15 cellular contexts compared by ENCODE assay signal in genomic region chr10:8300925-8301707, GRCh38.
DNase-seq lines count a peak whose midpoint lies in the region; ATAC-seq and TF ChIP-seq lines count a peak whose summit lies in the region.
"Had no signal": no experiment of that assay in that cellular context is flagged by ENCODE, and none has a peak within 500 bp of the region (broad histone marks: within the 10 kb centered on the region; RNA-seq: fewer than 3 reads in every experiment).

No MANE protein-coding gene starts in this region.

- H3K18ac ChIP-seq in mesendoderm (ENCODE audit: low read length), result no peak overlapping the region

- no peak for TF ChIP-seq CTCF in BE2C (IDR thresholded peaks at IDR 0.05; ENCODE audit: low read depth, low read length)
- no peak for TF ChIP-seq CTCF in SK-N-SH (IDR thresholded peaks at IDR 0.05)
- no peak for TF ChIP-seq CTCF in foreskin keratinocyte (conservative IDR thresholded peaks at IDR 0.05)
- TF ChIP-seq CTCF in prostate gland (IDR thresholded peaks at IDR 0.05), result no peak

- H2BK120ac ChIP-seq in mesendoderm (ENCODE audit: low read depth, low read length), result no peak overlapping the region

- H3K79me2 ChIP-seq in SK-N-SH (ENCODE audit: insufficient read depth) (no peaks in the 10 kb centered on the region), mesendoderm (ENCODE audit: control insufficient read depth, insufficient read depth, low read length) (no peaks in the 10 kb centered on the region)

- H3K4me3 ChIP-seq in BE2C (ENCODE audit: low read depth, low read length) (peak overlapping the region; percentile 36), SK-N-SH (ENCODE audit: low read depth in 2 of 2, low read length in 1 of 2) (no peak overlapping the region), prostate gland (no peak overlapping the region), mesendoderm (ENCODE audit: low read length) (no peak overlapping the region)
- no peak overlapping the region for H3K4me3 ChIP-seq in CD8-positive, alpha-beta memory T cell (ENCODE audit: low read length)
- H3K4me3 ChIP-seq: HAP-1 had no signal

- H3K27me3 Mint-ChIP-seq in CD8-positive, alpha-beta memory T cell, result peaks cover 18 to 25% of the 10 kb centered on the region in 2 donors
- H3K27me3 Mint-ChIP-seq: CD4-positive, alpha-beta memory T cell had no signal

- TF ChIP-seq RAD21 in SK-N-SH (IDR thresholded peaks at IDR 0.05; ENCODE audit: low read length), result peak; percentile 28; the same call in 1 of the 2 replicates

- no peaks in the 10 kb centered on the region for H3K9me3 Mint-ChIP-seq in CD8-positive, alpha-beta memory T cell
- H3K9me3 Mint-ChIP-seq: CD4-positive, alpha-beta memory T cell had no signal

- H3K23ac ChIP-seq in mesendoderm (ENCODE audit: low read length), result no peak overlapping the region

- WGBS in SK-N-SH (ENCODE audit: low lambda C conversion rate), result 50% methylated on average over 6 of the region's 6 CpGs
- WGBS in prostate gland, result 48% methylated on average over 6 of the region's 6 CpGs
- no CpG with 5 or more reads among the region's 6 CpGs for whole genome bisulfite sequencing in mesendoderm (ENCODE audit: extremely low coverage, insufficient coverage, low lambda C conversion rate)

- H3K4ac ChIP-seq in mesendoderm (ENCODE audit: low read depth, low read length), result no peak overlapping the region

- intact Hi-C loops in prostate gland (cut with DNase I), result no loop called here

- no peaks in the 10 kb centered on the region for H3K36me3 ChIP-seq in BE2C
- H3K36me3 ChIP-seq in SK-N-SH (replicated peaks in 1 of 2; ENCODE audit: control insufficient read depth in 1 of 2, insufficient read depth in 2 of 2, low read length in 1 of 2), result no peaks in the 10 kb centered on the region
- H3K36me3 ChIP-seq in prostate gland, result no peaks in the 10 kb centered on the region
- H3K36me3 ChIP-seq in CD8-positive, alpha-beta memory T cell (ENCODE audit: insufficient read depth, low read length), result no peaks in the 10 kb centered on the region
- H3K36me3 ChIP-seq in mesendoderm (ENCODE audit: control insufficient read depth, insufficient read depth, low read length), result no peaks in the 10 kb centered on the region
- H3K36me3 ChIP-seq: HAP-1 had no signal

- peak; percentile 54 for ATAC-seq in foreskin keratinocyte

- no peaks in the 10 kb centered on the region for H3F3A ChIP-seq in SK-N-SH (replicated peaks; ENCODE audit: insufficient read depth)

- H3K9me3 ChIP-seq in BE2C, result no peaks in the 10 kb centered on the region
- H3K9me3 ChIP-seq in SK-N-SH, result no peaks in the 10 kb centered on the region
- H3K9me3 ChIP-seq in prostate gland, result no peaks in the 10 kb centered on the region
- no peaks in the 10 kb centered on the region for H3K9me3 ChIP-seq in CD8-positive, alpha-beta memory T cell (ENCODE audit: low read length)
- H3K9me3 ChIP-seq: HAP-1 had no signal

- H3K27me3 ChIP-seq in BE2C, result no peaks in the 10 kb centered on the region
- peaks cover 26% of the 10 kb centered on the region; the same call in 1 of the 2 replicates for H3K27me3 ChIP-seq in SK-N-SH (ENCODE audit: insufficient read depth)
- no peaks in the 10 kb centered on the region for H3K27me3 ChIP-seq in foreskin keratinocyte
- no peaks in the 10 kb centered on the region for H3K27me3 ChIP-seq in prostate gland (replicated peaks; ENCODE audit: insufficient read depth)
- no peaks in the 10 kb centered on the region for H3K27me3 ChIP-seq in CD8-positive, alpha-beta memory T cell (ENCODE audit: insufficient read depth, low read length, poor library complexity, severe bottlenecking)
- H3K27me3 ChIP-seq in mesendoderm (ENCODE audit: insufficient read depth, low read length, poor library complexity), result no peaks in the 10 kb centered on the region

- no peak overlapping the region for H2BK15ac ChIP-seq in mesendoderm (replicated peaks; ENCODE audit: low read depth)

- TF ChIP-seq POLR2A in prostate gland (IDR thresholded peaks at IDR 0.05), result no peak

- no peaks in the 10 kb centered on the region for H3K36me3 Mint-ChIP-seq in CD8-positive, alpha-beta memory T cell
- H3K36me3 Mint-ChIP-seq: CD4-positive, alpha-beta memory T cell had no signal

- H2BK5ac ChIP-seq in mesendoderm (ENCODE audit: low read length), result no peak overlapping the region

- H3K27ac Mint-ChIP-seq in CD8-positive, alpha-beta memory T cell, result no peak overlapping the region
- H3K27ac Mint-ChIP-seq: CD4-positive, alpha-beta memory T cell had no signal

- no peak overlapping the region for H4K8ac ChIP-seq in mesendoderm (ENCODE audit: low read depth, low read length)

- no peak overlapping the region for H3K4me3 Mint-ChIP-seq in CD8-positive, alpha-beta memory T cell
- H3K4me3 Mint-ChIP-seq: CD4-positive, alpha-beta memory T cell had no signal

- H4K5ac ChIP-seq in mesendoderm (ENCODE audit: low read length), result no peak overlapping the region

- DNase-seq in BE2C, result peak; percentile 51
- peak; percentile 51 for DNase-seq in SK-N-SH
- DNase-seq in foreskin keratinocyte, result peak; percentile 50 to 79
- DNase-seq in prostate gland (ENCODE audit: low spot score), result peak; percentile 25
- DNase-seq in activated T-cell treated with anti-CD3 and anti-CD28 coated beads, Interleukin-2, amount 50 U/mL, for 48 hours, result no peak
- DNase-seq in activated CD4-positive, alpha-beta T cell treated with anti-CD3 and anti-CD28 coated beads for 1 hour, result no peak
- no peak for DNase-seq in CD8-positive, alpha-beta memory T cell
- DNase-seq in mesendoderm, result no peak
- DNase-seq: 8988T; CD4-positive, alpha-beta memory T cell; COR-L47; DMS153; GF-D8 had no signal

- no peaks in the 10 kb centered on the region for H4K20me1 ChIP-seq in SK-N-SH (ENCODE audit: insufficient read depth)

- peaks cover 39% of the 10 kb centered on the region for H3K4me1 ChIP-seq in BE2C
- peaks cover 0 to 15% of the 10 kb centered on the region in 2 experiments; a peak in 2 of 4 replicates for H3K4me1 ChIP-seq in SK-N-SH (ENCODE audit: control insufficient read depth in 1 of 2, insufficient read depth in 2 of 2, low read depth in 1 of 2, low read length in 1 of 2)
- peaks cover 25% of the 10 kb centered on the region for H3K4me1 ChIP-seq in foreskin keratinocyte
- H3K4me1 ChIP-seq in prostate gland (replicated peaks), result no peaks in the 10 kb centered on the region
- no peaks in the 10 kb centered on the region for H3K4me1 ChIP-seq in CD8-positive, alpha-beta memory T cell (ENCODE audit: insufficient read depth, low read length)
- H3K4me1 ChIP-seq in mesendoderm (ENCODE audit: control insufficient read depth, low read depth, low read length), result no peaks in the 10 kb centered on the region

- H3K56ac ChIP-seq in mesendoderm (ENCODE audit: low read length), result no peak overlapping the region

- H3K9me2 ChIP-seq in SK-N-SH, result no peaks in the 10 kb centered on the region

- no peak overlapping the region for H2AFZ ChIP-seq in SK-N-SH (ENCODE audit: low read depth)

- POLR2A ChIA-PET in SK-N-SH (lab: Yijun Ruan, JAX), result interaction anchor here (1.2 kb wide), 1 partner anchor 31 kb away, joined by 3 read pairs; no protein-coding TSS in a partner anchor
- POLR2A ChIA-PET in CD8-positive, alpha-beta memory T cell (lab: Charles Lee), result no interaction called here

- H3K9ac ChIP-seq in SK-N-SH, result no peak overlapping the region
- H3K9ac ChIP-seq in mesendoderm (ENCODE audit: low read length), result no peak overlapping the region

- peak; percentile 6 to 88; a peak in 2 of 4 replicates for TF ChIP-seq EP300 in SK-N-SH (IDR thresholded peaks at IDR 0.05; ENCODE audit: borderline replicate concordance in 1 of 2, low read depth in 1 of 2, low read length in 1 of 2)

- peaks cover 0 to 7% (median 0%) of the 10 kb centered on the region in 3 donors for H3K4me1 Mint-ChIP-seq in CD8-positive, alpha-beta memory T cell

- H3K79me1 ChIP-seq in mesendoderm (ENCODE audit: low read length), result no peaks in the 10 kb centered on the region

- no peak overlapping the region for H2AK5ac ChIP-seq in mesendoderm (ENCODE audit: low read length)

- H3K27ac ChIP-seq in SK-N-SH (ENCODE audit: low read depth in 2 of 2, low read length in 1 of 2) (peak overlapping the region in 1 of 2 experiments; percentile 92; a peak in 3 of 4 replicates), foreskin keratinocyte (peak overlapping the region; percentile 67), prostate gland (no peak overlapping the region), mesendoderm (ENCODE audit: low read depth, low read length) (no peak overlapping the region)
- no peak overlapping the region for H3K27ac ChIP-seq in CD8-positive, alpha-beta memory T cell (ENCODE audit: low read depth, low read length)
- H3K27ac ChIP-seq: C4-2B had no signal

- H3K4me2 ChIP-seq in SK-N-SH (no peak overlapping the region), mesendoderm (ENCODE audit: low read length) (no peak overlapping the region)

- CTCF ChIA-PET in SK-N-SH (lab: Yijun Ruan, JAX), result interaction anchor here (1.7 kb wide), 1 partner anchor 143 kb away, joined by 4 read pairs; no protein-coding TSS in a partner anchor
- CTCF ChIA-PET in CD8-positive, alpha-beta memory T cell (lab: Charles Lee), result no interaction called here

TF ChIP-seq in SK-N-SH, 30 proteins besides CTCF, POLR2A, EP300 and RAD21 (continues in another document):
- TF ChIP-seq YY1 (IDR thresholded peaks at IDR 0.05; ENCODE audit: low read depth) (no peak), FOXJ3 (CRISPR knock-in tag; IDR thresholded peaks at IDR 0.05) (peak; percentile 76), GATA2 (CRISPR knock-in tag; IDR thresholded peaks at IDR 0.05) (peak; percentile 86), SMC3 (IDR thresholded peaks at IDR 0.05; ENCODE audit: low read depth, low read length) (no peak), RCOR1 (IDR thresholded peaks at IDR 0.05; ENCODE audit: low read length) (peak; percentile 33; the same call in 1 of the 2 replicates), TEAD4 (IDR thresholded peaks at IDR 0.05; ENCODE audit: borderline replicate concordance, insufficient read depth) (0 out of 2 replicates have a peak, but pooled peaks have one; percentile 26), NRF1 (IDR thresholded peaks at IDR 0.05; ENCODE audit: low read depth, low read length) (no peak), RFX5 (IDR thresholded peaks at IDR 0.05; ENCODE audit: low read length) (no peak), TCF12 (IDR thresholded peaks at IDR 0.05) (0 out of 2 replicates have a peak, but pooled peaks have one; percentile 16)
- TF ChIP-seq, protein P1, sequence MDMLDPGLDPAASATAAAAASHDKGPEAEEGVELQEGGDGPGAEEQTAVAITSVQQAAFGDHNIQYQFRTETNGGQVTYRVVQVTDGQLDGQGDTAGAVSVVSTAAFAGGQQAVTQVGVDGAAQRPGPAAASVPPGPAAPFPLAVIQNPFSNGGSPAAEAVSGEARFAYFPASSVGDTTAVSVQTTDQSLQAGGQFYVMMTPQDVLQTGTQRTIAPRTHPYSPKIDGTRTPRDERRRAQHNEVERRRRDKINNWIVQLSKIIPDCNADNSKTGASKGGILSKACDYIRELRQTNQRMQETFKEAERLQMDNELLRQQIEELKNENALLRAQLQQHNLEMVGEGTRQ (IDR thresholded peaks at IDR 0.05; ENCODE audit: borderline replicate concordance, low read depth, low read length), result no peak

Comparison
In these comparisons a context has a peak if more than half of its experiments do, and no peak if none do; other contexts are left out.
1. DNase-seq: peak in BE2C (single experiment), SK-N-SH (single experiment), foreskin keratinocyte (2 of 2) and prostate gland (single experiment); none in activated T-cell treated with anti-CD3 and anti-CD28 coated beads, Interleukin-2, amount 50 U/mL, for 48 hours (0 of 2), activated CD4-positive, alpha-beta T cell treated with anti-CD3 and anti-CD28 coated beads for 1 hour (single experiment), CD8-positive, alpha-beta memory T cell (0 of 5) and mesendoderm (single experiment).